Comparison of ENCODE assay signal across 8 cellular contexts in the genomic region with DNA sequence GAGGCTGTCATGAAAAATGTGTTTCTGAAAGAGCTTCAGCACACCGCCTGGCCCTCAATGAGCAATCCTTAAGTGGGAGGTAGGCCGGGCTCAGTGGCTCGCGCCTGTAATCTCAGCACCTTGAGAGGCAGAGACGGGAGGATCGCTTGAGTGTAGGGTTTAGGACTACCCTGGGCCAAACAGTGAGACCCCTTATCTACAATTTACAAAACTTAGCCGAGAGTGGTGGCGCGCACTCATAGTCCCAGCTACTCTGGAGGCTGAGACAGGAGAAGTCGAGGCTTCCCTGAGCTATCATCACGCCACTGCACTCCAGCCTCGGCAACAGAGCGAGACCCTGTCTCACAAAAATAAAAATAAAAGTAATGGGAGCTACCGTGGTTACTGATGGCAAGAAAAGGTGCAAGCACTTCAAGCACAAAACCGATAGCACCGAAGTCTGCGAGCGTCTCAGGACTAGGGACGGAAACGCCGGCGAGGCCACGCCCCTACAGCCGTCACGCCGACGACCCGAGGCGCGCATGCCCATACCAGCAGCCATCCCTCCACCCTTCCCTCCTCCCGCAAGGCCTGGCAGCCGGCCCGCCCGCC. TPM values are rescaled to one million over a fixed set of nuclear protein-coding genes. Genes with fewer than 3 reads are reported as not detected.
DNase-seq lines count a peak whose midpoint lies in the region; ATAC-seq, FAIRE-seq and TF ChIP-seq lines count a peak whose summit lies in the region.

No MANE protein-coding gene starts in this region.

- H3K4me3 ChIP-seq in left ventricle myocardium inferior = peak overlapping the region; percentile 90
- H3K4me3 ChIP-seq in prostate gland = peak overlapping the region; percentile 92 to 95
- H3K4me3 ChIP-seq in urinary bladder (ENCODE audit: low read depth, low read length) = peak overlapping the region; percentile 89

- intact Hi-C loops in left ventricle myocardium inferior (cut with micrococcal nuclease) = no loop called here
- intact Hi-C loops in prostate gland (cut with DNase I) = no loop called here

- peak overlapping the region; percentile 97 for H3K27ac ChIP-seq in left ventricle myocardium inferior (replicated peaks)
- peak overlapping the region; percentile 99 for H3K27ac ChIP-seq in prostate gland
- peak overlapping the region; percentile 16 for H3K27ac ChIP-seq in urinary bladder (ENCODE audit: low read depth)

- H3K36me3 ChIP-seq in left ventricle myocardium inferior (peaks cover 30% of the 10 kb centered on the region), prostate gland (peaks cover 0 to 9% of the 10 kb centered on the region in 2 donors), urinary bladder (ENCODE audit: insufficient read depth) (peaks cover 8% of the 10 kb centered on the region)

- H3K9me3 ChIP-seq in left ventricle myocardium inferior (replicated peaks) = no peaks in the 10 kb centered on the region
- H3K9me3 ChIP-seq in prostate gland = no peaks in the 10 kb centered on the region

- DNase-seq in GM12891 (ENCODE audit: insufficient read length, low spot score) = peak; percentile 75
- peak; percentile 4 for DNase-seq in NCI-H128 (lab: John Stamatoyannopoulos, UW; ENCODE audit: unreplicated experiment)
- DNase-seq in amniotic epithelial cell (ENCODE audit: low read depth) = peak; percentile 66
- peak; percentile 91 for DNase-seq in left ventricle myocardium inferior
- peak; percentile 92 for DNase-seq in prostate gland (ENCODE audit: low spot score)

- WGBS in prostate gland = 0% methylated on average over 34 of the region's 34 CpGs
- WGBS in urinary bladder = under 1% methylated on average over 34 of the region's 34 CpGs

- no peak; the same call in 1 of the 2 replicates for TF ChIP-seq POLR2A in GM12891 (IDR thresholded peaks at IDR 0.05; ENCODE audit: low read depth, low read length)
- peak; percentile 44 for TF ChIP-seq POLR2A in prostate gland (IDR thresholded peaks at IDR 0.05)

- no peaks in the 10 kb centered on the region for H3K9me3 Mint-ChIP-seq in T-helper 1 cell treated with Interleukin-12 subunit alpha and Interleukin-12 subunit beta and Interleukin-4 antibody, amounts not matched to agents 30 μg/mL and 1 μg/mL, for 36 hours

- TF ChIP-seq CTCF in left ventricle myocardium inferior (IDR thresholded peaks at IDR 0.05; ENCODE audit: borderline replicate concordance) (no peak), prostate gland (IDR thresholded peaks at IDR 0.05) (no peak)

- peaks cover 17% of the 10 kb centered on the region for H3K36me3 Mint-ChIP-seq in T-helper 1 cell treated with Interleukin-12 subunit alpha and Interleukin-12 subunit beta and Interleukin-4 antibody, amounts not matched to agents 30 μg/mL and 1 μg/mL, for 36 hours (ENCODE audit: low read depth)

- peaks cover 16% of the 10 kb centered on the region for H3K4me1 Mint-ChIP-seq in T-helper 1 cell treated with Interleukin-12 subunit alpha and Interleukin-12 subunit beta and Interleukin-4 antibody, amounts not matched to agents 30 μg/mL and 1 μg/mL, for 36 hours (ENCODE audit: low read depth)

- H3K4me1 ChIP-seq in left ventricle myocardium inferior (peaks cover 35% of the 10 kb centered on the region), prostate gland (replicated peaks) (peaks cover 11% of the 10 kb centered on the region), urinary bladder (ENCODE audit: insufficient read depth) (no peaks in the 10 kb centered on the region)

- no peak for FAIRE-seq in GM12891 (lab: Jason Lieb, UNC)

- peak; percentile 83 for ATAC-seq in HG02759 (IDR thresholded peaks at IDR 0.05; ENCODE audit: unreplicated experiment)

- H3K27me3 Mint-ChIP-seq in T-helper 1 cell treated with Interleukin-12 subunit alpha and Interleukin-12 subunit beta and Interleukin-4 antibody, amounts not matched to agents 30 μg/mL and 1 μg/mL, for 36 hours (ENCODE audit: low read depth) = no peaks in the 10 kb centered on the region

- peak overlapping the region; percentile 97 for H3K27ac Mint-ChIP-seq in T-helper 1 cell treated with Interleukin-12 subunit alpha and Interleukin-12 subunit beta and Interleukin-4 antibody, amounts not matched to agents 30 μg/mL and 1 μg/mL, for 36 hours

- peak overlapping the region; percentile 97 for H3K4me3 Mint-ChIP-seq in T-helper 1 cell treated with Interleukin-12 subunit alpha and Interleukin-12 subunit beta and Interleukin-4 antibody, amounts not matched to agents 30 μg/mL and 1 μg/mL, for 36 hours

- no peaks in the 10 kb centered on the region for H3K27me3 ChIP-seq in left ventricle myocardium inferior (ENCODE audit: low read depth)
- H3K27me3 ChIP-seq in prostate gland (replicated peaks; ENCODE audit: insufficient read depth) = no peaks in the 10 kb centered on the region

TF ChIP-seq in GM12891, 5 proteins besides CTCF, POLR2A, EP300 and RAD21:
- TF ChIP-seq POLR2AphosphoS5 (IDR thresholded peaks at IDR 0.05; ENCODE audit: low read depth, low read length) (no peak; the same call in 1 of the 2 replicates), SPI1 (IDR thresholded peaks at IDR 0.05; ENCODE audit: low read depth, low read length) (no peak), PAX5 (IDR thresholded peaks at IDR 0.05; ENCODE audit: insufficient read depth, low read length, severe bottlenecking) (no peak), TAF1 (IDR thresholded peaks at IDR 0.05; ENCODE audit: low read depth, low read length) (no peak), POU2F2 (IDR thresholded peaks at IDR 0.05; ENCODE audit: low read depth, low read length) (no peak)

RNA-seq across cellular contexts. Expression of gene THUMPD1, which starts 0.6 kb away (rescaled TPM):
- polyA plus RNA-seq in GM12891 (2012; ENCODE audit: low read depth, missing spikeins) = 18.0 TPM
- total RNA-seq in left ventricle myocardium inferior = 18.3 TPM
- total RNA-seq in prostate gland = 100 to 1,000 TPM; 107 to 167 TPM
- 74.9 TPM for total RNA-seq in urinary bladder
- 44.4 TPM for polyA plus RNA-seq in urinary bladder

RNA-seq across cellular contexts. Expression of gene ACSM3, which starts 22.8 kb away (rescaled TPM):
- 6.3 TPM for polyA plus RNA-seq in GM12891 (2012; ENCODE audit: low read depth, missing spikeins)
- total RNA-seq in left ventricle myocardium inferior = 10.0 TPM
- total RNA-seq in prostate gland = 10 to 100 TPM; 65.9 to 99.6 TPM
- total RNA-seq in urinary bladder = 11.3 TPM
- 3.5 TPM for polyA plus RNA-seq in urinary bladder

RNA-seq across cellular contexts. Expression of gene ACSM1, which starts 43.5 kb away (rescaled TPM):
- 0.05 TPM for polyA plus RNA-seq in GM12891 (2012; ENCODE audit: low read depth, missing spikeins)
- total RNA-seq in left ventricle myocardium inferior (0.27 TPM), prostate gland (10 to 100 TPM in 1 of 2 donors, 1 to 10 TPM in 1; 7.7 to 24.6 TPM), urinary bladder (1.0 TPM)
- 0.68 TPM for polyA plus RNA-seq in urinary bladder

Comparison
In these comparisons a context has a peak if more than half of its experiments do, and no peak if none do; other contexts are left out.
1. Peak in every context shown above with its lines: DNase-seq, ATAC-seq, H3K4me3 ChIP-seq and H3K27ac ChIP-seq.
2. DNase-seq: peak in every context shown above with its lines; median percentile 92 in prostate gland; 91 in left ventricle myocardium inferior; 75 in GM12891; 66 in amniotic epithelial cell; 4 in NCI-H128.
3. H3K27ac ChIP-seq: peak in every context shown above with its lines; median percentile 99 in prostate gland; 97 in left ventricle myocardium inferior; 16 in urinary bladder.